ENCODE assay signal across 14 cellular contexts in genomic region chr22:20528405-20528978, GRCh38. TPM values are rescaled to one million over a fixed set of nuclear protein-coding genes. Genes with fewer than 3 reads are reported as not detected.
DNase-seq lines count a peak whose midpoint lies in the region; ATAC-seq and TF ChIP-seq lines count a peak whose summit lies in the region.
"Had no signal": no experiment of that assay in that cellular context is flagged by ENCODE, and none has a peak within 500 bp of the region (broad histone marks: within the 10 kb centered on the region; RNA-seq: fewer than 3 reads in every experiment).

No MANE protein-coding gene starts in this region.

- no peak overlapping the region for H4K5ac ChIP-seq in IMR-90 (ENCODE audit: low read depth, low read length)

- no peak overlapping the region for H2AFZ ChIP-seq in IMR-90 (replicated peaks; ENCODE audit: low read length, poor library complexity)

- peaks cover 26% of the 10 kb centered on the region for H3K36me3 Mint-ChIP-seq in central memory CD8-positive, alpha-beta T cell (ENCODE audit: insufficient read depth)

- H2BK15ac ChIP-seq in IMR-90 (ENCODE audit: low read depth, low read length): no peak overlapping the region

- dilution Hi-C loops in IMR-90 (cut with HindIII; ENCODE audit: low sequenced_read_pairs, unreplicated experiment): no loop called here

- no peak overlapping the region for H3K18ac ChIP-seq in IMR-90 (ENCODE audit: low read depth, low read length)

- DNase-seq in AG04450 (ENCODE audit: low read depth, low spot score) (no peak), IMR-90 (no peak), lower lobe of right lung (peak; percentile 9), ecto neural progenitor cell (ENCODE audit: low spot score) (no peak), pons (ENCODE audit: low spot score) (no peak)
- no peak for DNase-seq in central memory CD8-positive, alpha-beta T cell (ENCODE audit: low spot score in 2 of 2)
- no peak for DNase-seq in activated effector memory CD4-positive, alpha-beta T cell treated with Interleukin-2 at 50 U/mL for 16 hours
- DNase-seq: AML-193, NCI-H1417, NCI-H187 treated with DMSO at 0.1 percent for 48 hours, NCI-H82, Right ventricle myocardium superior had no signal

- peak overlapping the region; percentile 85 for H2AK5ac ChIP-seq in IMR-90 (ENCODE audit: low read depth, low read length)

- no CpG with 5 or more reads among the region's 7 CpGs for WGBS in IMR-90 (ENCODE audit: extremely low coverage in 2 of 2, insufficient read length in 1 of 2), 2 experiments

- H4K20me1 ChIP-seq in IMR-90 (ENCODE audit: insufficient read depth, low read length): peaks cover 75% of the 10 kb centered on the region

- H3K9ac ChIP-seq in IMR-90 (ENCODE audit: low read depth, low read length): no peak overlapping the region

- peaks cover 53% of the 10 kb centered on the region for H3K4me1 ChIP-seq in IMR-90 (ENCODE audit: control insufficient read depth, insufficient read depth, low read length)
- H3K4me1 ChIP-seq in lower lobe of right lung: peaks cover 65% of the 10 kb centered on the region

- no peak overlapping the region for H3K4me3 ChIP-seq in AG04450 (ENCODE audit: low read depth, low read length)
- H3K4me3 ChIP-seq in IMR-90 (ENCODE audit: insufficient read depth, low read depth, low read length): no peak overlapping the region
- H3K4me3 ChIP-seq in lower lobe of right lung: no peak overlapping the region
- H3K4me3 ChIP-seq: SK-N-MC had no signal

- BruUV-seq in IMR-90 (replicated peaks; lab: Mats Ljungman, UMichigan): no TSS peak

- no peak overlapping the region for H3K4me2 ChIP-seq in IMR-90 (ENCODE audit: low read depth, low read length)

- POLR2A ChIA-PET in AG04450 (lab: Yijun Ruan, JAX): no interaction called here
- POLR2A ChIA-PET in IMR-90 (lab: Charles Lee; ENCODE audit: unreplicated experiment): no interaction called here

- 0 out of 2 replicates have a peak overlapping the region, but pooled peaks have one; percentile 11 for H2BK120ac ChIP-seq in IMR-90 (ENCODE audit: low read depth, low read length)

- CTCF ChIA-PET in AG04450 (lab: Charles Lee): no interaction called here
- CTCF ChIA-PET in IMR-90 (lab: Yijun Ruan, JAX): no interaction called here

- intact Hi-C loops in IMR-90 (cut with micrococcal nuclease) (no loop called here), lower lobe of right lung (cut with DNase I) (no loop called here)

- peaks cover 14% of the 10 kb centered on the region for H3K36me3 ChIP-seq in IMR-90 (ENCODE audit: control insufficient read depth, insufficient read depth, low read length)
- H3K36me3 ChIP-seq in lower lobe of right lung: peaks cover 26% of the 10 kb centered on the region

- H3K4me1 Mint-ChIP-seq in central memory CD8-positive, alpha-beta T cell: peaks cover 73% of the 10 kb centered on the region

- no peak overlapping the region for H3K56ac ChIP-seq in IMR-90 (ENCODE audit: extremely low read depth, insufficient read depth, low read length)

- in situ Hi-C loops in IMR-90 (cut with MboI; ENCODE audit: low sequenced_read_pairs): no loop called here

- no peak for TF ChIP-seq POLR2A in IMR-90 (IDR thresholded peaks at IDR 0.05; ENCODE audit: low read depth, low read length)

- H3K9me3 ChIP-seq in AG04450 (ENCODE audit: control insufficient read depth, insufficient read depth, low read length): peaks cover 5% of the 10 kb centered on the region; the same call in 1 of the 2 replicates
- no peaks in the 10 kb centered on the region for H3K9me3 ChIP-seq in IMR-90 (ENCODE audit: control insufficient read depth, insufficient read depth, low read length)
- no peaks in the 10 kb centered on the region for H3K9me3 ChIP-seq in lower lobe of right lung

- H2BK20ac ChIP-seq in IMR-90 (ENCODE audit: low read depth, low read length): no peak overlapping the region

- peaks cover 46% of the 10 kb centered on the region for H3K9me1 ChIP-seq in IMR-90 (ENCODE audit: insufficient read depth, low read length)

- H3K4me3 Mint-ChIP-seq in central memory CD8-positive, alpha-beta T cell: peak overlapping the region; percentile 22

- H3K23ac ChIP-seq in IMR-90 (ENCODE audit: low read depth, low read length): peak overlapping the region; percentile 20; the same call in 1 of the 2 replicates

- TF ChIP-seq CTCF in AG04450 (IDR thresholded peaks at IDR 0.05; ENCODE audit: low read depth, low read length) (no peak), IMR-90 (conservative IDR thresholded peaks at IDR 0.05; ENCODE audit: low read depth, low read length) (no peak), lower lobe of right lung (IDR thresholded peaks at IDR 0.05) (no peak)

- no peaks in the 10 kb centered on the region for H3K9me3 Mint-ChIP-seq in central memory CD8-positive, alpha-beta T cell

- peaks cover 24 to 82% of the 10 kb centered on the region in 2 experiments; a peak in 3 of 4 replicates for H3K79me1 ChIP-seq in IMR-90 (ENCODE audit: low read depth in 1 of 2, low read length in 2 of 2)

- H4K8ac ChIP-seq in IMR-90 (ENCODE audit: low read depth in 2 of 2, low read length in 2 of 2): peak overlapping the region in 1 of 2 experiments; percentile 3; a peak in 1 of 4 replicates

- H3K27ac ChIP-seq in AG04450 (ENCODE audit: low read depth, low read length): peak overlapping the region; percentile 31
- peak overlapping the region; percentile 5; the same call in 1 of the 2 replicates for H3K27ac ChIP-seq in IMR-90 (ENCODE audit: insufficient read depth, low read length)
- no peak overlapping the region for H3K27ac ChIP-seq in lower lobe of right lung
- H3K27ac ChIP-seq: SK-N-MC had no signal

- TF ChIP-seq RAD21 in IMR-90 (IDR thresholded peaks at IDR 0.05; ENCODE audit: low read length): no peak

- H2AK9ac ChIP-seq in IMR-90 (replicated peaks; ENCODE audit: low read depth, low read length, poor library complexity): peak overlapping the region; percentile 56

- H3K27me3 Mint-ChIP-seq in central memory CD8-positive, alpha-beta T cell: no peaks in the 10 kb centered on the region

- 0 out of 2 replicates have a peak overlapping the region, but pooled peaks have one; percentile 30 for H3K14ac ChIP-seq in IMR-90 (replicated peaks; ENCODE audit: low read depth, low read length)

- H3K27me3 ChIP-seq in AG04450 (ENCODE audit: control insufficient read depth, insufficient read depth, low read length) (no peaks in the 10 kb centered on the region), IMR-90 (ENCODE audit: control insufficient read depth, insufficient read depth, low read length) (no peaks in the 10 kb centered on the region), lower lobe of right lung (ENCODE audit: low read depth) (no peaks in the 10 kb centered on the region)

- H3K27ac Mint-ChIP-seq in central memory CD8-positive, alpha-beta T cell (ENCODE audit: low read depth): peak overlapping the region; percentile 88

- H4K91ac ChIP-seq in IMR-90 (ENCODE audit: insufficient read depth, low read depth, low read length): 0 out of 2 replicates have a peak overlapping the region, but pooled peaks have one; percentile 32

- peak overlapping the region; percentile 60 for H2BK5ac ChIP-seq in IMR-90 (ENCODE audit: low read depth, low read length, poor library complexity, severe bottlenecking)

- ATAC-seq in IMR-90 (ENCODE audit: low read depth) (no peak), lower lobe of right lung (no peak), HG03045 (IDR thresholded peaks at IDR 0.05; ENCODE audit: unreplicated experiment) (no peak)
- no peak for ATAC-seq in central memory CD8-positive, alpha-beta T cell (replicated peaks; ENCODE audit: extremely low read depth, poor library complexity, severe bottlenecking)

- H3K4ac ChIP-seq in IMR-90 (ENCODE audit: low read depth, low read length): peak overlapping the region; percentile 48; the same call in 1 of the 2 replicates

TF ChIP-seq in IMR-90, 13 proteins besides CTCF, POLR2A, EP300 and RAD21 (continues in another document):
- TF ChIP-seq SMC3 (IDR thresholded peaks at IDR 0.05; ENCODE audit: low read depth, low read length): no peak
- no peak for TF ChIP-seq RFX5 (IDR thresholded peaks at IDR 0.05; ENCODE audit: low read depth, low read length)
- TF ChIP-seq RCOR1 (IDR thresholded peaks at IDR 0.05; ENCODE audit: insufficient replicate concordance, low read length): no peak
- TF ChIP-seq, protein P1, sequence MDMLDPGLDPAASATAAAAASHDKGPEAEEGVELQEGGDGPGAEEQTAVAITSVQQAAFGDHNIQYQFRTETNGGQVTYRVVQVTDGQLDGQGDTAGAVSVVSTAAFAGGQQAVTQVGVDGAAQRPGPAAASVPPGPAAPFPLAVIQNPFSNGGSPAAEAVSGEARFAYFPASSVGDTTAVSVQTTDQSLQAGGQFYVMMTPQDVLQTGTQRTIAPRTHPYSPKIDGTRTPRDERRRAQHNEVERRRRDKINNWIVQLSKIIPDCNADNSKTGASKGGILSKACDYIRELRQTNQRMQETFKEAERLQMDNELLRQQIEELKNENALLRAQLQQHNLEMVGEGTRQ (IDR thresholded peaks at IDR 0.05; ENCODE audit: low read depth, low read length): no peak
- no peak for TF ChIP-seq MAFK (IDR thresholded peaks at IDR 0.05; ENCODE audit: low read depth, low read length)
- TF ChIP-seq, protein P2, sequence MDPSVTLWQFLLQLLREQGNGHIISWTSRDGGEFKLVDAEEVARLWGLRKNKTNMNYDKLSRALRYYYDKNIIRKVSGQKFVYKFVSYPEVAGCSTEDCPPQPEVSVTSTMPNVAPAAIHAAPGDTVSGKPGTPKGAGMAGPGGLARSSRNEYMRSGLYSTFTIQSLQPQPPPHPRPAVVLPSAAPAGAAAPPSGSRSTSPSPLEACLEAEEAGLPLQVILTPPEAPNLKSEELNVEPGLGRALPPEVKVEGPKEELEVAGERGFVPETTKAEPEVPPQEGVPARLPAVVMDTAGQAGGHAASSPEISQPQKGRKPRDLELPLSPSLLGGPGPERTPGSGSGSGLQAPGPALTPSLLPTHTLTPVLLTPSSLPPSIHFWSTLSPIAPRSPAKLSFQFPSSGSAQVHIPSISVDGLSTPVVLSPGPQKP (IDR thresholded peaks at IDR 0.05; ENCODE audit: borderline replicate concordance, low read depth, low read length): no peak
- no peak for TF ChIP-seq CEBPB (IDR thresholded peaks at IDR 0.05; ENCODE audit: low read depth, low read length)
- no peak for TF ChIP-seq MXI1 (IDR thresholded peaks at IDR 0.05; ENCODE audit: borderline replicate concordance, low read depth, low read length)

RNA-seq across cellular contexts. Expression of gene MED15, which starts 21.1 kb away (rescaled TPM):
- polyA plus RNA-seq in AG04450 (2011; rRNA removed): 17.3 and 25.4 TPM in 2 replicates
- 43.3 and 49.2 TPM in 2 replicates for polyA minus RNA-seq in AG04450 (2011; rRNA and poly(A)+ RNA removed)
- 19.0 and 22.8 TPM in 2 replicates for total RNA-seq in IMR-90 (2012; rRNA removed)
- 68.8 and 71.5 TPM in 2 replicates for polyA plus RNA-seq in IMR-90 (2012; rRNA removed)
- polyA plus RNA-seq in IMR-90 (2012; cell fraction: cytosol; rRNA removed): 43.1 and 81.0 TPM in 2 replicates
- polyA plus RNA-seq in IMR-90 (2012; cell fraction: nucleus; rRNA removed; ENCODE audit: low replicate concordance): 269 and 514 TPM in 2 replicates
- total RNA-seq in lower lobe of right lung: 105 TPM

RNA-seq across cellular contexts. Expression of gene KLHL22, which starts 32.9 kb away (rescaled TPM):
- polyA plus RNA-seq in AG04450 (2011; rRNA removed) (30.2 and 33.2 TPM in 2 replicates), IMR-90 (2012; rRNA removed) (28.7 and 30.1 TPM in 2 replicates)
- 35.1 and 39.0 TPM in 2 replicates for polyA minus RNA-seq in AG04450 (2011; rRNA and poly(A)+ RNA removed)
- total RNA-seq in IMR-90 (2012; rRNA removed) (25.8 and 27.1 TPM in 2 replicates), lower lobe of right lung (24.0 TPM)
- 14.3 and 46.6 TPM in 2 replicates for polyA plus RNA-seq in IMR-90 (2012; cell fraction: cytosol; rRNA removed)
- polyA plus RNA-seq in IMR-90 (2012; cell fraction: nucleus; rRNA removed; ENCODE audit: low replicate concordance): 70.3 and 122 TPM in 2 replicates
